ENCODE assay signal across 6 cellular contexts in genomic region chrX:5752831-5753230, GRCh38.
"Had no signal": no experiment of that assay in that cellular context is flagged by ENCODE, and none has a peak within 500 bp of the region (broad histone marks: within the 10 kb centered on the region; RNA-seq: fewer than 3 reads in every experiment).

No MANE protein-coding gene starts in this region.

- H3K4me3 ChIP-seq: K562 had no signal

- DNase-seq: IMR-90, KBM-7, KG1 had no signal

- H3K27ac ChIP-seq: HL-60, KMS-11 had no signal

- H3K9ac ChIP-seq: KMS-11 had no signal
